8 cellular contexts compared by ENCODE assay signal in genomic region chr6:132401120-132401940, GRCh38. TPM values are rescaled to one million over a fixed set of nuclear protein-coding genes. Genes with fewer than 3 reads are reported as not detected.
DNase-seq lines count a peak whose midpoint lies in the region; ATAC-seq and TF ChIP-seq lines count a peak whose summit lies in the region.

Gene MOXD1, minus strand, starts transcription at chr6:132401475. Its CDS starts 49 bp downstream, at chr6:132401426.

- H2AFZ ChIP-seq in KMS-11 (ENCODE audit: low read depth) (peak within 1 kb of the TSS; percentile 64), smooth muscle cell (ENCODE audit: low read depth) (peak within 1 kb of the TSS; percentile 92), Karpas-422 (ENCODE audit: low read length) (no peak within 1 kb of the TSS)

- in situ Hi-C loops in brain microvascular endothelial cell (cut with HindIII; ENCODE audit: low pct_ligation_motif_present, low sequenced_read_pairs): no loop called here

- no peaks in the 10 kb centered on the region for H4K20me1 ChIP-seq in KMS-11 (ENCODE audit: insufficient read depth)
- H4K20me1 ChIP-seq in smooth muscle cell (ENCODE audit: low read depth): no peaks in the 10 kb centered on the region
- no peaks in the 10 kb centered on the region for H4K20me1 ChIP-seq in Karpas-422 (ENCODE audit: insufficient read depth, low read depth, low read length)

- H3K9me3 ChIP-seq in smooth muscle cell (replicated peaks; ENCODE audit: low read depth): no peaks in the 10 kb centered on the region
- H3K9me3 ChIP-seq in Karpas-422 (ENCODE audit: low read length): no peaks in the 10 kb centered on the region

- no peaks in the 10 kb centered on the region for H3K27me3 ChIP-seq in KMS-11 (ENCODE audit: insufficient read depth, low read depth)
- H3K27me3 ChIP-seq in brain microvascular endothelial cell (replicated peaks): no peaks in the 10 kb centered on the region
- peaks cover 50% of the 10 kb centered on the region for H3K27me3 ChIP-seq in smooth muscle cell (ENCODE audit: low read depth)
- H3K27me3 ChIP-seq in Karpas-422 (ENCODE audit: low read length): no peaks in the 10 kb centered on the region

- H3K27ac ChIP-seq in KMS-11: no peak within 1 kb of the TSS
- no peak within 1 kb of the TSS for H3K27ac ChIP-seq in brain microvascular endothelial cell
- peak within 1 kb of the TSS; percentile 1 for H3K27ac ChIP-seq in smooth muscle cell (ENCODE audit: low read depth)
- no peak within 1 kb of the TSS for H3K27ac ChIP-seq in Karpas-422 (ENCODE audit: low read length)

- peak; percentile 77 for DNase-seq in ELR (ENCODE audit: low read depth)
- DNase-seq in brain microvascular endothelial cell: no peak
- peak; percentile 76 for DNase-seq in islet precursor cell
- DNase-seq in smooth muscle cell (lab: John Stamatoyannopoulos, UW; ENCODE audit: unreplicated experiment): no peak
- DNase-seq in Karpas-422: no peak
- DNase-seq in OCI-M1 (lab: John Stamatoyannopoulos, UW): no peak

- peaks cover 8% of the 10 kb centered on the region for H3F3A ChIP-seq in smooth muscle cell (ENCODE audit: low read depth)

- TF ChIP-seq CTCF in KMS-11 (conservative IDR thresholded peaks at IDR 0.05; ENCODE audit: low read depth, low read length) (no peak), brain microvascular endothelial cell (IDR thresholded peaks at IDR 0.05; ENCODE audit: low read depth, low read length, missing control alignments) (peak; percentile 1), smooth muscle cell (IDR thresholded peaks at IDR 0.05; ENCODE audit: borderline replicate concordance, insufficient read depth, poor library complexity, severe bottlenecking) (no peak)

- H3K9ac ChIP-seq in KMS-11 (no peak within 1 kb of the TSS), smooth muscle cell (ENCODE audit: low read depth) (no peak within 1 kb of the TSS), Karpas-422 (ENCODE audit: low read length) (no peak within 1 kb of the TSS)

- no peak within 1 kb of the TSS for H3K4me3 ChIP-seq in KMS-11 (IDR thresholded peaks at IDR 0.05; ENCODE audit: insufficient read depth, low read depth, low read length)
- peak within 1 kb of the TSS; percentile 73 for H3K4me3 ChIP-seq in brain microvascular endothelial cell (ENCODE audit: low read depth, low read length)
- peak within 1 kb of the TSS; percentile 68 for H3K4me3 ChIP-seq in smooth muscle cell
- H3K4me3 ChIP-seq in Karpas-422 (ENCODE audit: low read length): no peak within 1 kb of the TSS

- H3K79me2 ChIP-seq in KMS-11 (ENCODE audit: insufficient read depth, low read depth) (no peaks in the 10 kb centered on the region), smooth muscle cell (ENCODE audit: low read depth) (no peaks in the 10 kb centered on the region), Karpas-422 (ENCODE audit: low read length) (no peaks in the 10 kb centered on the region)

- H3K4me1 ChIP-seq in KMS-11 (ENCODE audit: low read depth, poor library complexity, severe bottlenecking): no peaks in the 10 kb centered on the region
- peaks cover 4% of the 10 kb centered on the region for H3K4me1 ChIP-seq in smooth muscle cell (ENCODE audit: low read depth)
- H3K4me1 ChIP-seq in Karpas-422 (ENCODE audit: low read length): no peaks in the 10 kb centered on the region

- H3K4me2 ChIP-seq in KMS-11: peak within 1 kb of the TSS; percentile 42; the same call in 1 of the 2 replicates
- peak within 1 kb of the TSS; percentile 96 for H3K4me2 ChIP-seq in smooth muscle cell
- no peak within 1 kb of the TSS for H3K4me2 ChIP-seq in Karpas-422 (ENCODE audit: low read depth, low read length, poor library complexity, severe bottlenecking)

- H3K9me2 ChIP-seq in Karpas-422 (replicated peaks; ENCODE audit: insufficient read depth, low read length): no peaks in the 10 kb centered on the region

- 4% methylated on average over 40 of the region's 85 CpGs for WGBS in smooth muscle cell (ENCODE audit: low lambda C conversion rate)

- H3K36me3 ChIP-seq in KMS-11 (ENCODE audit: insufficient read depth) (no peaks in the 10 kb centered on the region), brain microvascular endothelial cell (replicated peaks) (no peaks in the 10 kb centered on the region), smooth muscle cell (ENCODE audit: low read depth) (no peaks in the 10 kb centered on the region), Karpas-422 (ENCODE audit: insufficient read depth, low read length) (no peaks in the 10 kb centered on the region)

- ATAC-seq in GM21576 (IDR thresholded peaks at IDR 0.05; ENCODE audit: unreplicated experiment): peak; percentile 46

RNA-seq across cellular contexts. Expression of gene MOXD1, which starts in this region (rescaled TPM):
- total RNA-seq in smooth muscle cell: 12.4 and 17.1 TPM in 2 replicates
- polyA plus RNA-seq in smooth muscle cell: 15.6 and 19.4 TPM in 2 replicates
- total RNA-seq in Karpas-422 (2014; rRNA removed; shearing (Covaris generic); ENCODE audit: low replicate concordance): not detected in 2 replicates

Comparison
In these comparisons a context has a peak if more than half of its experiments do, and no peak if none do; other contexts are left out.
1. RNA of gene MOXD1 (total RNA-seq): 12.4 to 17.1 TPM in smooth muscle cell; not detected in Karpas-422; every median in the first group is over 10 times any median in the second.
2. DNase-seq: peak in ELR (single experiment) and islet precursor cell (single experiment); none in brain microvascular endothelial cell (single experiment), smooth muscle cell (single experiment), Karpas-422 (single experiment) and OCI-M1 (single experiment).
3. H3K4me3 ChIP-seq: peak in brain microvascular endothelial cell (single experiment) and smooth muscle cell (single experiment); none in KMS-11 (single experiment) and Karpas-422 (single experiment).